ENCODE assay signal across 6 cellular contexts in genomic region chr7:136078630-136079029, GRCh38.
"Had no signal": no experiment of that assay in that cellular context is flagged by ENCODE, and none has a peak within 500 bp of the region (broad histone marks: within the 10 kb centered on the region; RNA-seq: fewer than 3 reads in every experiment).

No MANE protein-coding gene starts in this region.

- H3K4me3 Mint-ChIP-seq: GM23338, H9 had no signal

- DNase-seq: H9, HCEC 1CT, IMR-90, KBM-7 had no signal

- H3K4me3 ChIP-seq: GM23338 had no signal

- H3K9me3 Mint-ChIP-seq: GM23338, H9 had no signal

- H3K27ac Mint-ChIP-seq: GM23338 had no signal

- H3K27ac ChIP-seq: KMS-11 had no signal
